In genomic region chrX:18864390-18864920, GRCh38 we compare ENCODE assay signal across 24 cellular contexts.
A peak's percentile ranks its signal among the peaks of the same experiment; 100 is the strongest.
DNase-seq lines count a peak whose midpoint lies in the region; ATAC-seq, FAIRE-seq and TF ChIP-seq lines count a peak whose summit lies in the region.
"Had no signal": no experiment of that assay in that cellular context is flagged by ENCODE, and none has a peak within 500 bp of the region (broad histone marks: within the 10 kb centered on the region; RNA-seq: fewer than 3 reads in every experiment).

No MANE protein-coding gene starts in this region.

- no peaks in the 10 kb centered on the region for H3K79me2 ChIP-seq in GM23338 (replicated peaks; ENCODE audit: insufficient read depth)
- H3K79me2 ChIP-seq in H1 (ENCODE audit: control insufficient read depth in 1 of 2, insufficient read depth in 2 of 2, low read length in 2 of 2): no peaks in the 10 kb centered on the region

- H3K14ac ChIP-seq in H1 (ENCODE audit: insufficient read length): no peak overlapping the region

- TF ChIP-seq POLR2A in H1 (IDR thresholded peaks at IDR 0.05; ENCODE audit: control extremely low read depth in 1 of 2, low read depth in 2 of 2, low read length in 2 of 2): no peak

- no peak overlapping the region for H3K56ac ChIP-seq in H1 (replicated peaks; ENCODE audit: insufficient read length, low read depth, low read length)

- no peak overlapping the region for H3K23ac ChIP-seq in H1 (ENCODE audit: insufficient read length)

- H3K4me1 Mint-ChIP-seq in GM23338: 0 out of 3 replicates have a peak, but pooled peaks cover 2% of the 10 kb centered on the region

- H4K8ac ChIP-seq in H1 (ENCODE audit: extremely low read depth, insufficient read depth, low read length): no peak overlapping the region

- peaks cover 5% of the 10 kb centered on the region for H3K9me3 Mint-ChIP-seq in GM23338
- H3K9me3 Mint-ChIP-seq: CD4-positive, alpha-beta T cell; CD8-positive, alpha-beta T cell had no signal

- TF ChIP-seq RAD21 in H1 (IDR thresholded peaks at IDR 0.05 in 1 of 2, conservative IDR thresholded peaks at IDR 0.05 in 1 of 2; ENCODE audit: low read depth in 2 of 2, low read length in 2 of 2): no peak

- no peak overlapping the region for H3K4ac ChIP-seq in H1 (replicated peaks; ENCODE audit: insufficient read length, low read depth, low read length)

- no peaks in the 10 kb centered on the region for H3K79me1 ChIP-seq in H1 (ENCODE audit: low read depth, low read length)

- no peak overlapping the region for H3K4me2 ChIP-seq in GM23338
- H3K4me2 ChIP-seq in H1 (ENCODE audit: insufficient read depth in 1 of 2, low read depth in 2 of 2, low read length in 2 of 2): no peak overlapping the region
- H3K4me2 ChIP-seq: BLaER1 had no signal

- H3K27ac ChIP-seq in GM23338 (ENCODE audit: low read depth): peak overlapping the region; percentile 39; the same call in 1 of the 2 replicates
- H3K27ac ChIP-seq in H1 (ENCODE audit: low read depth, low read length): no peak overlapping the region
- H3K27ac ChIP-seq: BLaER1, C4-2B had no signal

- DNase-seq in GM23338 (ENCODE audit: low spot score): peak; percentile 43
- DNase-seq in H1 (ENCODE audit: low read depth in 1 of 2, low spot score in 2 of 2): no peak
- no peak for DNase-seq in DMS153 (lab: John Stamatoyannopoulos, UW)
- DNase-seq in NOMO-1 treated with dmso at 0.1 percent for 144 hours (lab: John Stamatoyannopoulos, UW; ENCODE audit: unreplicated experiment): no peak
- DNase-seq: 8988T; ACHN; BE2C; Caco-2; Calu3; CD4-positive, alpha-beta T cell; CD8-positive, alpha-beta T cell; DMS53; DMS79; DND-41; EL; GF-D8 had no signal

- H3K4me1 ChIP-seq in GM23338 (ENCODE audit: insufficient read depth) (no peaks in the 10 kb centered on the region), H1 (replicated peaks in 1 of 4; ENCODE audit: control insufficient read depth in 3 of 4, insufficient read depth in 4 of 4, low read length in 3 of 4) (no peaks in the 10 kb centered on the region)
- H3K4me1 ChIP-seq: BE2C, BLaER1, Caco-2 had no signal

- POLR2A ChIA-PET in H1 (lab: Charles Lee; ENCODE audit: partially characterized antibody): no interaction called here

- no peak overlapping the region for H3K27ac Mint-ChIP-seq in GM23338
- H3K27ac Mint-ChIP-seq: CD4-positive, alpha-beta T cell; CD8-positive, alpha-beta T cell had no signal

- peaks cover 7% of the 10 kb centered on the region for H3K27me3 Mint-ChIP-seq in GM23338 (ENCODE audit: insufficient read depth, low read depth, poor library complexity)
- H3K27me3 Mint-ChIP-seq: CD4-positive, alpha-beta T cell had no signal

- no peak overlapping the region for H2AK5ac ChIP-seq in H1 (ENCODE audit: low read depth, low read length)

- H3K23me2 ChIP-seq in H1 (ENCODE audit: low read depth, low read length): no peaks in the 10 kb centered on the region

- no peaks in the 10 kb centered on the region for H4K20me1 ChIP-seq in GM23338 (replicated peaks; ENCODE audit: insufficient read depth)
- no peaks in the 10 kb centered on the region for H4K20me1 ChIP-seq in H1 (replicated peaks in 1 of 2; ENCODE audit: control insufficient read depth in 1 of 2, insufficient read depth in 2 of 2, low read length in 2 of 2)
- H4K20me1 ChIP-seq: BLaER1 had no signal

- no peak overlapping the region for H4K91ac ChIP-seq in H1 (replicated peaks; ENCODE audit: insufficient read length, low read length)

- H2AFZ ChIP-seq in GM23338: no peak overlapping the region
- no peak overlapping the region for H2AFZ ChIP-seq in H1 (ENCODE audit: low read length)

- FAIRE-seq in H1 (lab: Jason Lieb, UNC): peak; percentile 28
- FAIRE-seq: A204.1, D721Med, G401.6, GM12891, GM19239 had no signal

- H3K9me2 ChIP-seq in GM23338 (ENCODE audit: insufficient read depth): no peaks in the 10 kb centered on the region

- no peak for TF ChIP-seq EP300 in H1 (IDR thresholded peaks at IDR 0.05; ENCODE audit: borderline replicate concordance in 1 of 2, low read depth in 2 of 2, low read length in 2 of 2)

- H3K27me3 ChIP-seq in GM23338 (ENCODE audit: insufficient read depth): no peaks in the 10 kb centered on the region
- H3K27me3 ChIP-seq in H1 (replicated peaks in 1 of 4; ENCODE audit: control insufficient read depth in 3 of 4, extremely low read depth in 1 of 4, insufficient read depth in 3 of 4, low read length in 3 of 4): no peaks in the 10 kb centered on the region
- H3K27me3 ChIP-seq: BE2C, BLaER1 had no signal

- no peaks in the 10 kb centered on the region for H3K36me3 ChIP-seq in GM23338 (ENCODE audit: insufficient read depth)
- no peaks in the 10 kb centered on the region for H3K36me3 ChIP-seq in H1 (ENCODE audit: control insufficient read depth in 2 of 4, insufficient read depth in 4 of 4, low read length in 3 of 4)
- H3K36me3 ChIP-seq: BE2C, BLaER1 had no signal

- no peak overlapping the region for H2BK15ac ChIP-seq in H1 (ENCODE audit: low read length)

- H3K4me3 ChIP-seq in GM23338 (no peak overlapping the region), H1 (ENCODE audit: extremely low read depth in 1 of 4, insufficient read depth in 2 of 4, low read depth in 3 of 4, low read length in 4 of 4) (no peak overlapping the region)
- H3K4me3 ChIP-seq: BLaER1 had no signal

- TF ChIP-seq CTCF in GM23338 (conservative IDR thresholded peaks at IDR 0.05; ENCODE audit: low read depth in 2 of 2) (no peak), H1 (IDR thresholded peaks at IDR 0.05; ENCODE audit: control extremely low read depth in 1 of 3, insufficient read depth in 1 of 3, low read depth in 1 of 3, low read length in 3 of 3) (no peak)

- H4K5ac ChIP-seq in H1 (ENCODE audit: insufficient read length, low read depth, low read length): no peak overlapping the region

- H2BK120ac ChIP-seq in H1 (replicated peaks; ENCODE audit: low read depth, low read length): no peak overlapping the region

- H2BK12ac ChIP-seq in H1 (ENCODE audit: low read depth, low read length): 0 out of 2 replicates have a peak overlapping the region, but pooled peaks have one; percentile 17

- peaks cover 4% of the 10 kb centered on the region for H3K36me3 Mint-ChIP-seq in GM23338 (ENCODE audit: low read depth)
- H3K36me3 Mint-ChIP-seq: CD8-positive, alpha-beta T cell had no signal

- no peak overlapping the region for H3K4me3 Mint-ChIP-seq in GM23338
- H3K4me3 Mint-ChIP-seq: CD4-positive, alpha-beta T cell; CD8-positive, alpha-beta T cell had no signal

- H3F3A ChIP-seq in GM23338 (replicated peaks; ENCODE audit: low read depth): no peaks in the 10 kb centered on the region

- no peak overlapping the region for H2BK20ac ChIP-seq in H1 (ENCODE audit: low read length)

- H3K18ac ChIP-seq in H1 (ENCODE audit: extremely low read depth, low read length): no peak overlapping the region

- no peak overlapping the region for H2BK5ac ChIP-seq in H1 (ENCODE audit: low read depth, low read length)

- ATAC-seq in GM23338: peak; percentile 37; the same call in 1 of the 3 replicates
- no peak for ATAC-seq in GM21528 (IDR thresholded peaks at IDR 0.05; ENCODE audit: low FRiP score, unreplicated experiment)
- ATAC-seq: CD8-positive, alpha-beta T cell had no signal

- peaks cover 0 to 3% of the 10 kb centered on the region in 2 experiments; a peak in 1 of 4 replicates for H3K9me3 ChIP-seq in H1 (ENCODE audit: insufficient read depth in 2 of 2, low read depth in 1 of 2, low read length in 1 of 2)
- H3K9me3 ChIP-seq: BE2C, BLaER1, Caco-2 had no signal

- no peak overlapping the region for H3K9ac ChIP-seq in H1 (replicated peaks in 1 of 4; ENCODE audit: extremely low read depth in 1 of 4, low read depth in 3 of 4, low read length in 3 of 4)
- H3K9ac ChIP-seq: BLaER1 had no signal

- 78% methylated on average over 9 of the region's 15 CpGs; no CpG with 5 or more reads in 1 of the 2 experiments for WGBS in H1 (ENCODE audit: extremely low coverage in 1 of 2, insufficient coverage in 1 of 2, insufficient read length in 1 of 2, insufficient replicate concordance in 2 of 2, low coverage in 1 of 2, low lambda C conversion rate in 2 of 2, missing lambda C conversion rate in 1 of 2), 2 experiments

- CTCF ChIA-PET in H1 (lab: Charles Lee; ENCODE audit: partially characterized antibody): no interaction called here

TF ChIP-seq in H1, 55 proteins besides CTCF, POLR2A, EP300 and RAD21:
- no peak for TF ChIP-seq RXRA (IDR thresholded peaks at IDR 0.05; ENCODE audit: insufficient read depth, low read depth, low read length)
- TF ChIP-seq RBBP5 (IDR thresholded peaks at IDR 0.05; ENCODE audit: borderline replicate concordance, low read depth, low read length): no peak
- no peak for TF ChIP-seq NRF1 (IDR thresholded peaks at IDR 0.05; ENCODE audit: low read depth, low read length)
- no peak for TF ChIP-seq KDM5A (IDR thresholded peaks at IDR 0.05; ENCODE audit: low read length)
- no peak for TF ChIP-seq TEAD4 (IDR thresholded peaks at IDR 0.05; ENCODE audit: low read depth, low read length)
- TF ChIP-seq SP2 (IDR thresholded peaks at IDR 0.05; ENCODE audit: low read length): no peak
- TF ChIP-seq EZH2 (IDR thresholded peaks at IDR 0.05; ENCODE audit: low read depth, low read length, severe bottlenecking): no peak
- TF ChIP-seq MAFK (IDR thresholded peaks at IDR 0.05; ENCODE audit: low read depth, low read length): no peak
- TF ChIP-seq BRCA1 (IDR thresholded peaks at IDR 0.05; ENCODE audit: low read depth, low read length): no peak
- TF ChIP-seq POLR2AphosphoS5 (IDR thresholded peaks at IDR 0.05; ENCODE audit: low read depth, low read length): no peak
- TF ChIP-seq CTBP2 (IDR thresholded peaks at IDR 0.05; ENCODE audit: borderline replicate concordance, insufficient read depth, insufficient read length, low read length): no peak
- TF ChIP-seq CHD1 (IDR thresholded peaks at IDR 0.05; ENCODE audit: low read depth, low read length): no peak
- no peak for TF ChIP-seq CEBPB (IDR thresholded peaks at IDR 0.05; ENCODE audit: low read depth, low read length)
- no peak for TF ChIP-seq TBP (IDR thresholded peaks at IDR 0.05; ENCODE audit: low read depth, low read length)
- TF ChIP-seq HDAC2 (IDR thresholded peaks at IDR 0.05; ENCODE audit: borderline replicate concordance in 1 of 2, low read depth in 2 of 2, low read length in 2 of 2): no peak
